ENCODE assay signal across 8 cellular contexts in genomic region chr3:56557815-56558170, GRCh38. TPM values are rescaled to one million over a fixed set of nuclear protein-coding genes. Genes with fewer than 3 reads are reported as not detected.
A peak's percentile ranks its signal among the peaks of the same experiment; 100 is the strongest.
DNase-seq lines count a peak whose midpoint lies in the region; ATAC-seq, FAIRE-seq and TF ChIP-seq lines count a peak whose summit lies in the region.

No MANE protein-coding gene starts in this region.

- H3K4me3 ChIP-seq in MG63 = peak overlapping the region; percentile 83
- H3K4me3 ChIP-seq in pancreas = peak overlapping the region; percentile 55 to 91 (median 70)

- no peaks in the 10 kb centered on the region for H3K9me3 Mint-ChIP-seq in endothelial cell (ENCODE audit: unreplicated experiment)

- TF ChIP-seq CTCF in endothelial cell (IDR thresholded peaks at IDR 0.05; ENCODE audit: unreplicated experiment) (peak; percentile 43), pancreas (IDR thresholded peaks at IDR 0.05) (no peak)

- peaks cover 2% of the 10 kb centered on the region; the same call in 1 of the 2 replicates for H3K27me3 ChIP-seq in MG63
- H3K27me3 ChIP-seq in pancreas = no peaks in the 10 kb centered on the region

- no peak for FAIRE-seq in pancreas (lab: Jason Lieb, UNC)

- H3K4me1 Mint-ChIP-seq in endothelial cell (ENCODE audit: unreplicated experiment) = peaks cover 9% of the 10 kb centered on the region

- H3K27ac Mint-ChIP-seq in endothelial cell (ENCODE audit: unreplicated experiment) = peak overlapping the region; percentile 72

- intact Hi-C loops in pancreas (cut with DNase I) = no loop called here

- H3K27ac ChIP-seq in pancreas = peak overlapping the region; percentile 76 to 79 (median 76)

- peaks cover 18% of the 10 kb centered on the region for H3K36me3 ChIP-seq in MG63
- peaks cover 0 to 8% (median 0%) of the 10 kb centered on the region in 3 donors for H3K36me3 ChIP-seq in pancreas

- peaks cover 4% of the 10 kb centered on the region for H3K27me3 Mint-ChIP-seq in endothelial cell (ENCODE audit: unreplicated experiment)

- ATAC-seq in GM21515 (IDR thresholded peaks at IDR 0.05; ENCODE audit: unreplicated experiment) (peak; percentile 13), pancreas (peak; percentile 15 to 33 (median 20)), HG03342 (IDR thresholded peaks at IDR 0.05; ENCODE audit: unreplicated experiment) (no peak), GM21367 (IDR thresholded peaks at IDR 0.05; ENCODE audit: unreplicated experiment) (no peak), HG03135 (IDR thresholded peaks at IDR 0.05; ENCODE audit: unreplicated experiment) (no peak)

- peaks cover 0 to 3% (median 0%) of the 10 kb centered on the region in 3 donors for H3K4me1 ChIP-seq in pancreas

- H3K4me3 Mint-ChIP-seq in endothelial cell (ENCODE audit: unreplicated experiment) = peak overlapping the region; percentile 99

- DNase-seq in MG63 (no peak), endothelial cell (ENCODE audit: low spot score) (no peak), pancreas (no peak), DMS153 (lab: John Stamatoyannopoulos, UW) (no peak)

- peaks cover 5% of the 10 kb centered on the region for H3K36me3 Mint-ChIP-seq in endothelial cell (ENCODE audit: low read depth, unreplicated experiment)

- WGBS in pancreas, 2 donors = 5% methylated on average over 7 of the region's 7 CpGs

- no peaks in the 10 kb centered on the region for H3K9me3 ChIP-seq in MG63
- no peaks in the 10 kb centered on the region for H3K9me3 ChIP-seq in pancreas

RNA-seq across cellular contexts. Expression of gene CCDC66, which starts 0.8 kb away (rescaled TPM):
- 6.8 and 14.4 TPM in 2 replicates for total RNA-seq in MG63 (2014; rRNA removed; shearing (Covaris generic); ENCODE audit: low replicate concordance)
- total RNA-seq in endothelial cell (ENCODE audit: unreplicated experiment) (13.6 TPM), pancreas (10 to 100 TPM in 3 of 6 donors, 1 to 10 TPM in 3; 7.1 to 15.3 (median 11.0) TPM)
- polyA plus RNA-seq in pancreas = 10 to 100 TPM in 1 of 2 donors, 1 to 10 TPM in 1; 10.0 to 13.4 TPM

Comparison
In these comparisons a context has a peak if more than half of its experiments do, and no peak if none do; other contexts are left out.
1. ATAC-seq: peak in GM21515 (single experiment) and pancreas (4 of 4); none in HG03342 (single experiment), GM21367 (single experiment) and HG03135 (single experiment).